ENCODE assay signal across 26 cellular contexts in the genomic region with DNA sequence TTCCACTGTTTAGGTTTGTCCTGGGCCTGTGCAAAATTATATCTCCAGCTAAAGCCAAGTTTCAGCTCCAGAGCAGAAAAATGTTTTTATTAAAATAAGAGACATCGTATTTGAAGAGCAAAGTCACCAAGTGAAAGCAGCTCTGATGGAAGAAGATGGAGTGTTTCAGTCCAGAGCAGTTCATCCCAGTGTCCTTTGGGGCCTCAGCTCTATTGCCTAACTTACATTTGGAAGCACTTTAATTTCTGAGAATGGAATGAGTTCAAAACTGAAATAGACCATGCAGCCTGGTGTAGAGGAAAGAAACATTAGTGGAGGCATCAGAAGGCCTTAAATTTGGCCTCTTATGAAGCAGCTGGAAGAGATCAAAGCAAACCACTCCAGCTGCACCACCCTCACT.
"Had no signal": no experiment of that assay in that cellular context is flagged by ENCODE, and none has a peak within 500 bp of the region (broad histone marks: within the 10 kb centered on the region; RNA-seq: fewer than 3 reads in every experiment).

No MANE protein-coding gene starts in this region.

- H3K27ac ChIP-seq: esophagus squamous epithelium, neutrophil, right lobe of liver, suprapubic skin, thyroid gland had no signal

- H3K36me3 ChIP-seq: esophagus squamous epithelium, neutrophil, right lobe of liver, suprapubic skin, thyroid gland had no signal

- H3K4me3 ChIP-seq: esophagus squamous epithelium, lung, psoas muscle, right lobe of liver, smooth muscle cell, suprapubic skin, thyroid gland had no signal

- H3K9me3 ChIP-seq: esophagus squamous epithelium, neutrophil, psoas muscle, right lobe of liver, suprapubic skin, thyroid gland had no signal

- H3K4me1 ChIP-seq: esophagus squamous epithelium, psoas muscle, right lobe of liver, suprapubic skin, thyroid gland had no signal

- DNase-seq: caudate nucleus; cerebellar nuclear complex; cortex of kidney; effector memory CD8-positive, alpha-beta T cell; erythroblast; esophagus squamous epithelium; foreskin melanocyte; hippocampal formation; islet precursor cell; kidney glomerular epithelial cell; left colon; natural killer cell; psoas muscle; right lobe of liver; stimulated activated CD4-positive, alpha-beta T cell treated with anti-CD3 and anti-CD28 coated beads, Interleukin-12 subunit alpha, Interleukin-12 subunit beta, amount 100 ng/mL, for 4 hours; stimulated activated CD4-positive, alpha-beta T cell treated with anti-CD3 and anti-CD28 coated beads, Interleukin-1b, Interleukin-23, amount 100 ng/mL, for 48 hours; stimulated activated CD4-positive, alpha-beta T cell treated with anti-CD3 and anti-CD28 coated beads, Interleukin-4, amount 100 ng/mL, for 1 hour; stimulated activated CD8-positive, alpha-beta memory T cell treated with anti-CD3 and anti-CD28 coated beads, Interleukin-4, amount 100 ng/mL, for 48 hours; stimulated activated naive CD4-positive, alpha-beta T cell; stimulated activated naive CD8-positive, alpha-beta T cell treated with anti-CD3 and anti-CD28 coated beads, Interleukin-15, amount 100 ng/mL, for 72 hours; thyroid gland; trophoblast cell had no signal

- H3K4me2 ChIP-seq: smooth muscle cell had no signal

- H3K27me3 ChIP-seq: neutrophil, right lobe of liver, suprapubic skin, thyroid gland had no signal

- ATAC-seq: effector memory CD8-positive, alpha-beta T cell; left colon; natural killer cell; psoas muscle; stimulated activated naive CD8-positive, alpha-beta T cell treated with anti-CD3 and anti-CD28 coated beads, Interleukin-15, amount 100 ng/mL, for 72 hours had no signal
